1 cellular context compared by ENCODE assay signal in the genomic region with DNA sequence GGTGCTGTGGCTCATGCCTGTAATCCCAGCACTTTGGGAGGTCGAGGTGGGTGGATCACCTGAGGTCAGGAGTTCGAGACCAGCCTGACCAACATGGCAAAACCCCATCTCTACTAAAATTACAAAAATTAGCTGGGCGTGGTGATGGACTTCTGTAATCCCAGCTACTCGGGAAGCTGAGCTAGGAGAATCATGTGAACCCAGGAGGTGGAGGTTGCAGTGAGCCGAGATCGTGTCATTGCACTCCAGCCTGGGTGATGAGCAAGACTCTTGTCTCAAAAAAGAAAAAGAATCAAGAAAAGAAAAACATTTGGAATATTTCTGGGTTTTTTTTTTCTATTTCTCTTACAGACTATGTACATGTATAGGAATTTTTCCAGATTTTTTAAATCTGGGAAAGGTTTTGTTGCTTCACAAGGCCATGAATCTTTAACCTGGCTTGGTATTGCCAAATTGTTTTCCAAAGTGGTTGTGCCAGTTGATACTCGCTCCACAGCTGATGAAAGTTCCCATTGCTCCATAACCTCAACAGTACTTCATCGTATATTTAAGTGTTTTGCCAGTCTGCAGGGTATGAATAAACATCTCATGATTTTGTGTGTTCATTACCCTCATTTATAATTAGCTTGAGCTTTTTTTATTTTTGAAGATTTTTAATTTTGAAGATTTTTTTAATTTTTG.
TF ChIP-seq lines count a peak whose summit lies in the region.

No MANE protein-coding gene starts in this region.

TF ChIP-seq in liver, 16 proteins besides CTCF, POLR2A, EP300 and RAD21 (continued from another document):
- TF ChIP-seq, protein P1, sequence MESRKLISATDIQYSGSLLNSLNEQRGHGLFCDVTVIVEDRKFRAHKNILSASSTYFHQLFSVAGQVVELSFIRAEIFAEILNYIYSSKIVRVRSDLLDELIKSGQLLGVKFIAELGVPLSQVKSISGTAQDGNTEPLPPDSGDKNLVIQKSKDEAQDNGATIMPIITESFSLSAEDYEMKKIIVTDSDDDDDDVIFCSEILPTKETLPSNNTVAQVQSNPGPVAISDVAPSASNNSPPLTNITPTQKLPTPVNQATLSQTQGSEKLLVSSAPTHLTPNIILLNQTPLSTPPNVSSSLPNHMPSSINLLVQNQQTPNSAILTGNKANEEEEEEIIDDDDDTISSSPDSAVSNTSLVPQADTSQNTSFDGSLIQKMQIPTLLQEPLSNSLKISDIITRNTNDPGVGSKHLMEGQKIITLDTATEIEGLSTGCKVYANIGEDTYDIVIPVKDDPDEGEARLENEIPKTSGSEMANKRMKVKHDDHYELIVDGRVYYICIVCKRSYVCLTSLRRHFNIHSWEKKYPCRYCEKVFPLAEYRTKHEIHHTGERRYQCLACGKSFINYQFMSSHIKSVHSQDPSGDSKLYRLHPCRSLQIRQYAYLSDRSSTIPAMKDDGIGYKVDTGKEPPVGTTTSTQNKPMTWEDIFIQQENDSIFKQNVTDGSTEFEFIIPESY (IDR thresholded peaks at IDR 0.05) = peak; percentile 48
- TF ChIP-seq FOXA1 (IDR thresholded peaks at IDR 0.05) (no peak), NR2F2 (IDR thresholded peaks at IDR 0.05) (no peak), FOXA2 (IDR thresholded peaks at IDR 0.05) (no peak), SP1 (IDR thresholded peaks at IDR 0.05) (peak; percentile 18), HNF4A (conservative IDR thresholded peaks at IDR 0.05) (peak; percentile 73 to 77), JUND (IDR thresholded peaks at IDR 0.05) (no peak), HNF4G (IDR thresholded peaks at IDR 0.05) (no peak), TAF1 (conservative IDR thresholded peaks at IDR 0.05) (no peak), RXRA (IDR thresholded peaks at IDR 0.05) (peak; percentile 43 to 70), EGR1 (IDR thresholded peaks at IDR 0.05; ENCODE audit: low read depth in 2 of 2) (peak in 1 of 2 donors; percentile 20)
- TF ChIP-seq, protein P2, sequence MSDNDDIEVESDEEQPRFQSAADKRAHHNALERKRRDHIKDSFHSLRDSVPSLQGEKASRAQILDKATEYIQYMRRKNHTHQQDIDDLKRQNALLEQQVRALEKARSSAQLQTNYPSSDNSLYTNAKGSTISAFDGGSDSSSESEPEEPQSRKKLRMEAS (IDR thresholded peaks at IDR 0.05) = peak; percentile 23
- TF ChIP-seq, protein P3, sequence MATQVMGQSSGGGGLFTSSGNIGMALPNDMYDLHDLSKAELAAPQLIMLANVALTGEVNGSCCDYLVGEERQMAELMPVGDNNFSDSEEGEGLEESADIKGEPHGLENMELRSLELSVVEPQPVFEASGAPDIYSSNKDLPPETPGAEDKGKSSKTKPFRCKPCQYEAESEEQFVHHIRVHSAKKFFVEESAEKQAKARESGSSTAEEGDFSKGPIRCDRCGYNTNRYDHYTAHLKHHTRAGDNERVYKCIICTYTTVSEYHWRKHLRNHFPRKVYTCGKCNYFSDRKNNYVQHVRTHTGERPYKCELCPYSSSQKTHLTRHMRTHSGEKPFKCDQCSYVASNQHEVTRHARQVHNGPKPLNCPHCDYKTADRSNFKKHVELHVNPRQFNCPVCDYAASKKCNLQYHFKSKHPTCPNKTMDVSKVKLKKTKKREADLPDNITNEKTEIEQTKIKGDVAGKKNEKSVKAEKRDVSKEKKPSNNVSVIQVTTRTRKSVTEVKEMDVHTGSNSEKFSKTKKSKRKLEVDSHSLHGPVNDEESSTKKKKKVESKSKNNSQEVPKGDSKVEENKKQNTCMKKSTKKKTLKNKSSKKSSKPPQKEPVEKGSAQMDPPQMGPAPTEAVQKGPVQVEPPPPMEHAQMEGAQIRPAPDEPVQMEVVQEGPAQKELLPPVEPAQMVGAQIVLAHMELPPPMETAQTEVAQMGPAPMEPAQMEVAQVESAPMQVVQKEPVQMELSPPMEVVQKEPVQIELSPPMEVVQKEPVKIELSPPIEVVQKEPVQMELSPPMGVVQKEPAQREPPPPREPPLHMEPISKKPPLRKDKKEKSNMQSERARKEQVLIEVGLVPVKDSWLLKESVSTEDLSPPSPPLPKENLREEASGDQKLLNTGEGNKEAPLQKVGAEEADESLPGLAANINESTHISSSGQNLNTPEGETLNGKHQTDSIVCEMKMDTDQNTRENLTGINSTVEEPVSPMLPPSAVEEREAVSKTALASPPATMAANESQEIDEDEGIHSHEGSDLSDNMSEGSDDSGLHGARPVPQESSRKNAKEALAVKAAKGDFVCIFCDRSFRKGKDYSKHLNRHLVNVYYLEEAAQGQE (IDR thresholded peaks at IDR 0.05) = peak; percentile 29
- TF ChIP-seq, protein P4, sequence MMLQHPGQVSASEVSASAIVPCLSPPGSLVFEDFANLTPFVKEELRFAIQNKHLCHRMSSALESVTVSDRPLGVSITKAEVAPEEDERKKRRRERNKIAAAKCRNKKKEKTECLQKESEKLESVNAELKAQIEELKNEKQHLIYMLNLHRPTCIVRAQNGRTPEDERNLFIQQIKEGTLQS (IDR thresholded peaks at IDR 0.05) = peak; percentile 16
TF ChIP-seq in liver: peak in this region for 9.
